35 cellular contexts compared by ENCODE assay signal in genomic region chr4:134944115-134944514, GRCh38.
"Had no signal": no experiment of that assay in that cellular context is flagged by ENCODE, and none has a peak within 500 bp of the region (broad histone marks: within the 10 kb centered on the region; RNA-seq: fewer than 3 reads in every experiment).

No MANE protein-coding gene starts in this region.

- H3K9me3 ChIP-seq: ascending aorta had no signal

- H3K27ac ChIP-seq: ascending aorta, cardiac muscle cell, VCaP had no signal

- H3K36me3 ChIP-seq: ascending aorta, cardiac muscle cell had no signal

- H3K36me3 Mint-ChIP-seq: activated CD4-positive, alpha-beta memory T cell treated with anti-CD3 and anti-CD28 coated beads for 36 hours; activated naive CD4-positive, alpha-beta T cell treated with anti-CD3 and anti-CD28 coated beads, Interleukin-2, amount 10 ng/mL, durations not matched to agents 7 days and 5 days; activated naive CD4-positive, alpha-beta T cell treated with anti-CD3 and anti-CD28 coated beads, Interleukin-2, amount 50 U/mL, for 24 hours; activated naive CD8-positive, alpha-beta T cell; activated naive CD8-positive, alpha-beta T cell treated with anti-CD3 and anti-CD28 coated beads, Interleukin-2, amount 10 ng/mL, durations not matched to agents 7 days and 5 days; brain had no signal

- H3K4me3 Mint-ChIP-seq: activated B cell treated with CpG ODN at 0.5 μM for 24 hours; activated CD4-positive, alpha-beta memory T cell treated with anti-CD3 and anti-CD28 coated beads for 36 hours; activated CD4-positive, alpha-beta T cell treated with anti-CD3 and anti-CD28 coated beads, Interleukin-2, amount 10 ng/mL, durations not matched to agents 24 days and 14 days; activated CD8-positive, alpha-beta T cell treated with anti-CD3 and anti-CD28 coated beads for 36 hours; activated naive CD4-positive, alpha-beta T cell treated with anti-CD3 and anti-CD28 coated beads, Interleukin-2, amount 10 ng/mL, durations not matched to agents 7 days and 5 days; activated naive CD4-positive, alpha-beta T cell treated with anti-CD3 and anti-CD28 coated beads, Interleukin-2, amount 50 U/mL, for 24 hours; activated naive CD8-positive, alpha-beta T cell; activated naive CD8-positive, alpha-beta T cell treated with anti-CD3 and anti-CD28 coated beads, Interleukin-2, amount 10 ng/mL, durations not matched to agents 7 days and 5 days; activated naive CD8-positive, alpha-beta T cell treated with anti-CD3 and anti-CD28 coated beads, Interleukin-2, amount 50 U/mL, for 24 hours; activated T-cell treated with anti-CD3 and anti-CD28 coated beads, Interleukin-2, amount 50 U/mL, for 24 hours; brain; central memory CD8-positive, alpha-beta T cell; T-helper 1 cell treated with Interleukin-12 subunit alpha and Interleukin-12 subunit beta and Interleukin-4 antibody, amounts not matched to agents 30 μg/mL and 1 μg/mL, for 36 hours; T-helper 2 cell treated with Interferon-gamma antibody and Interleukin-4, amounts not matched to agents 5 μg/mL and 100 μg/mL, for 36 hours had no signal

- H3K4me1 Mint-ChIP-seq: activated B cell treated with CpG ODN at 0.5 μM for 24 hours; activated CD4-positive, alpha-beta T cell treated with anti-CD3 and anti-CD28 coated beads, Interleukin-2, amount 10 ng/mL, durations not matched to agents 24 days and 14 days; activated naive CD4-positive, alpha-beta T cell treated with anti-CD3 and anti-CD28 coated beads, Interleukin-2, amount 10 ng/mL, durations not matched to agents 7 days and 5 days; activated naive CD4-positive, alpha-beta T cell treated with anti-CD3 and anti-CD28 coated beads, Interleukin-2, amount 50 U/mL, for 24 hours; activated naive CD8-positive, alpha-beta T cell treated with anti-CD3 and anti-CD28 coated beads, Interleukin-2, amount 10 ng/mL, durations not matched to agents 7 days and 5 days; activated naive CD8-positive, alpha-beta T cell treated with anti-CD3 and anti-CD28 coated beads, Interleukin-2, amount 50 U/mL, for 24 hours; brain; central memory CD8-positive, alpha-beta T cell had no signal

- H3K4me1 ChIP-seq: ascending aorta had no signal

- H3K27ac Mint-ChIP-seq: activated B cell treated with CpG ODN at 0.5 μM for 24 hours; activated CD4-positive, alpha-beta memory T cell treated with anti-CD3 and anti-CD28 coated beads for 36 hours; activated CD4-positive, alpha-beta T cell treated with anti-CD3 and anti-CD28 coated beads, Interleukin-2, amount 10 ng/mL, durations not matched to agents 24 days and 14 days; activated CD8-positive, alpha-beta T cell treated with anti-CD3 and anti-CD28 coated beads for 36 hours; activated naive CD4-positive, alpha-beta T cell treated with anti-CD3 and anti-CD28 coated beads, Interleukin-2, amount 10 ng/mL, durations not matched to agents 7 days and 5 days; activated naive CD4-positive, alpha-beta T cell treated with anti-CD3 and anti-CD28 coated beads, Interleukin-2, amount 50 U/mL, for 24 hours; activated naive CD8-positive, alpha-beta T cell; activated naive CD8-positive, alpha-beta T cell treated with anti-CD3 and anti-CD28 coated beads, Interleukin-2, amount 10 ng/mL, durations not matched to agents 7 days and 5 days; activated naive CD8-positive, alpha-beta T cell treated with anti-CD3 and anti-CD28 coated beads, Interleukin-2, amount 50 U/mL, for 24 hours; activated T-cell treated with anti-CD3 and anti-CD28 coated beads, Interleukin-2, amount 50 U/mL, for 24 hours; activated T-helper 2 cell treated with anti-CD3 and anti-CD28 coated beads, Interferon-gamma antibody, Interleukin-2, Interleukin-4, amounts not matched to agents 10 μg/mL and 5 μg/mL and 100 μg/mL, durations not matched to agents 14 hours and 24 hours and 36 hours; brain; T-helper 1 cell treated with Interleukin-12 subunit alpha and Interleukin-12 subunit beta and Interleukin-4 antibody, amounts not matched to agents 30 μg/mL and 1 μg/mL, for 36 hours; T-helper 2 cell treated with Interferon-gamma antibody and Interleukin-4, amounts not matched to agents 5 μg/mL and 100 μg/mL, for 36 hours had no signal

- DNase-seq: activated B cell treated with CpG ODN at 0.5 μM for 24 hours; activated CD4-positive, alpha-beta memory T cell treated with anti-CD3 and anti-CD28 coated beads for 36 hours; activated CD4-positive, alpha-beta T cell treated with anti-CD3 and anti-CD28 coated beads for 4 hours; activated CD4-positive, alpha-beta T cell treated with anti-CD3 and anti-CD28 coated beads, Interleukin-2, amount 10 ng/mL, durations not matched to agents 24 days and 14 days; activated CD4-positive, alpha-beta T cell treated with anti-CD3 and anti-CD28 coated beads, Interleukin-2, amount 50 U/mL, for 1 hour; activated CD4-positive, alpha-beta T cell treated with anti-CD3 and anti-CD28 coated beads, Interleukin-2, amount 50 U/mL, for 4 hours; activated CD4-positive, CD25-positive, alpha-beta regulatory T cell treated with anti-CD3 and anti-CD28 coated beads, Interleukin-2, amount 50 U/mL, for 72 hours; activated CD8-positive, alpha-beta memory T cell treated with anti-CD3 and anti-CD28 coated beads, Interleukin-2, amount 50 U/mL, for 4 hours; activated CD8-positive, alpha-beta T cell treated with anti-CD3 and anti-CD28 coated beads for 36 hours; activated effector memory CD4-positive, alpha-beta T cell treated with Interleukin-2 at 50 U/mL for 16 hours; activated gamma-delta T cell; activated naive CD4-positive, alpha-beta T cell treated with anti-CD3 and anti-CD28 coated beads, Interleukin-2, amount 10 ng/mL, durations not matched to agents 7 days and 5 days; activated naive CD4-positive, alpha-beta T cell treated with Interleukin-2 at 50 U/mL for 16 hours; activated naive CD8-positive, alpha-beta T cell treated with anti-CD3 and anti-CD28 coated beads, Interleukin-2, amount 10 ng/mL, durations not matched to agents 7 days and 5 days; activated naive CD8-positive, alpha-beta T cell treated with anti-CD3 and anti-CD28 coated beads, Interleukin-2, amount 50 U/mL, for 24 hours; activated T-cell treated with anti-CD3 and anti-CD28 coated beads for 4 hours; activated T-cell treated with anti-CD3 and anti-CD28 coated beads, Interleukin-2, amount 50 U/mL, for 24 hours; activated T-cell treated with anti-CD3 and anti-CD28 coated beads, Interleukin-2, amount 50 U/mL, for 48 hours; amygdala; anterior cingulate cortex; caudate nucleus; cerebellar nuclear complex; T-helper 1 cell; T-helper 2 cell; T-helper 9 cell had no signal

- H3K27me3 ChIP-seq: ascending aorta, cardiac muscle cell had no signal

- H3K9me3 Mint-ChIP-seq: activated CD4-positive, alpha-beta T cell treated with anti-CD3 and anti-CD28 coated beads, Interleukin-2, amount 10 ng/mL, durations not matched to agents 24 days and 14 days; activated naive CD4-positive, alpha-beta T cell treated with anti-CD3 and anti-CD28 coated beads, Interleukin-2, amount 10 ng/mL, durations not matched to agents 7 days and 5 days; activated naive CD8-positive, alpha-beta T cell treated with anti-CD3 and anti-CD28 coated beads, Interleukin-2, amount 10 ng/mL, durations not matched to agents 7 days and 5 days; T-helper 1 cell treated with Interleukin-12 subunit alpha and Interleukin-12 subunit beta and Interleukin-4 antibody, amounts not matched to agents 30 μg/mL and 1 μg/mL, for 36 hours had no signal

- ATAC-seq: activated CD8-positive, alpha-beta T cell treated with anti-CD3 and anti-CD28 coated beads for 36 hours; activated naive CD8-positive, alpha-beta T cell treated with anti-CD3 and anti-CD28 coated beads, Interleukin-2, amount 50 U/mL, for 24 hours had no signal

- H3K4me3 ChIP-seq: ascending aorta, cardiac muscle cell had no signal

- H3K27me3 Mint-ChIP-seq: activated B cell treated with CpG ODN at 0.5 μM for 24 hours; activated CD4-positive, alpha-beta memory T cell treated with anti-CD3 and anti-CD28 coated beads for 36 hours; activated CD4-positive, alpha-beta T cell treated with anti-CD3 and anti-CD28 coated beads, Interleukin-2, amount 10 ng/mL, durations not matched to agents 24 days and 14 days; activated CD8-positive, alpha-beta T cell treated with anti-CD3 and anti-CD28 coated beads for 36 hours; activated naive CD4-positive, alpha-beta T cell treated with anti-CD3 and anti-CD28 coated beads, Interleukin-2, amount 10 ng/mL, durations not matched to agents 7 days and 5 days; activated naive CD4-positive, alpha-beta T cell treated with anti-CD3 and anti-CD28 coated beads, Interleukin-2, amount 50 U/mL, for 24 hours; activated naive CD8-positive, alpha-beta T cell; activated naive CD8-positive, alpha-beta T cell treated with anti-CD3 and anti-CD28 coated beads, Interleukin-2, amount 10 ng/mL, durations not matched to agents 7 days and 5 days; activated naive CD8-positive, alpha-beta T cell treated with anti-CD3 and anti-CD28 coated beads, Interleukin-2, amount 50 U/mL, for 24 hours; activated T-cell treated with anti-CD3 and anti-CD28 coated beads, Interleukin-2, amount 50 U/mL, for 24 hours; brain; central memory CD8-positive, alpha-beta T cell had no signal
